Comparison of ENCODE assay signal across 22 cellular contexts in the genomic region with DNA sequence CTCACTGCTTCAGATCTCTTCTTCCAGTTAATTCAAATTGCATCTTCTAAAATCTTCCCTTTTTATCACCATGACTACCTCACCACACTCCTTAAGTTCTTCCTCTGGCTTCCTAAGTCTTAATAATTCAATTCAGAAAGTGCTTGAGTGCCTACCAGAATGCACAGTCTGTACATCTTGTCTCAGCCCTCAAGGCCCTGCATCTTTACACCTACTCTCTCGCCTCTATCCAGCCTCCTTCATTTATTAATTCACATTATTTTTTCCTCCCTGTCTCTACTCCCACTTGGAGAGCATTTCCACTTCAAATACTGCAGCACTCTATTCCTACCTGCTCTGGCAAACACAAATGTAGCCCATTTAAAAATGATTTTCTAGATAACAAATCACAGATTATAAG.
DNase-seq lines count a peak whose midpoint lies in the region; ATAC-seq and TF ChIP-seq lines count a peak whose summit lies in the region.
"Had no signal": no experiment of that assay in that cellular context is flagged by ENCODE, and none has a peak within 500 bp of the region (broad histone marks: within the 10 kb centered on the region; RNA-seq: fewer than 3 reads in every experiment).

No MANE protein-coding gene starts in this region.

- no peaks in the 10 kb centered on the region; the same call in 1 of the 2 replicates for H3K9me3 ChIP-seq in Karpas-422 (ENCODE audit: low read length)
- no peaks in the 10 kb centered on the region for H3K9me3 ChIP-seq in SU-DHL-6 (ENCODE audit: insufficient read depth, low read length)
- H3K9me3 ChIP-seq: BE2C, BLaER1 had no signal

- H3K9me2 ChIP-seq in Karpas-422 (replicated peaks; ENCODE audit: insufficient read depth, low read length), result no peaks in the 10 kb centered on the region
- no peaks in the 10 kb centered on the region for H3K9me2 ChIP-seq in SU-DHL-6 (replicated peaks; ENCODE audit: insufficient read depth, low read length)

- H3K27ac Mint-ChIP-seq in activated CD8-positive, alpha-beta memory T cell treated with anti-CD3 and anti-CD28 coated beads, Interleukin-2, amount 10 ng/mL, durations not matched to agents 7 days and 5 days, result no peak overlapping the region
- H3K27ac Mint-ChIP-seq in osteocyte (ENCODE audit: unreplicated experiment), result no peak overlapping the region
- H3K27ac Mint-ChIP-seq: CD14-positive monocyte; CD4-positive, alpha-beta memory T cell; CD4-positive, CD25-positive, alpha-beta regulatory T cell; CD8-positive, alpha-beta memory T cell had no signal

- H3K36me3 ChIP-seq in Karpas-422 (ENCODE audit: insufficient read depth, low read length) (peaks cover 7% of the 10 kb centered on the region; the same call in 1 of the 2 replicates), SU-DHL-6 (ENCODE audit: low read length) (no peaks in the 10 kb centered on the region)
- H3K36me3 ChIP-seq: BE2C, BLaER1 had no signal

- peaks cover 94% of the 10 kb centered on the region for H3K79me2 ChIP-seq in Karpas-422 (ENCODE audit: low read length)
- peaks cover 40% of the 10 kb centered on the region for H3K79me2 ChIP-seq in SU-DHL-6 (ENCODE audit: insufficient read depth, low read length)

- H3K9ac ChIP-seq in Karpas-422 (ENCODE audit: low read length) (peak overlapping the region; percentile 81), SU-DHL-6 (ENCODE audit: low read length) (peak overlapping the region; percentile 35; the same call in 1 of the 2 replicates)
- H3K9ac ChIP-seq: BLaER1 had no signal

- CTCF ChIA-PET in activated CD8-positive, alpha-beta memory T cell treated with anti-CD3 and anti-CD28 coated beads, Interleukin-2, amount 10 ng/mL, durations not matched to agents 7 days and 5 days (lab: Charles Lee), result no interaction called here

- H3K27me3 Mint-ChIP-seq in activated CD8-positive, alpha-beta memory T cell treated with anti-CD3 and anti-CD28 coated beads, Interleukin-2, amount 10 ng/mL, durations not matched to agents 7 days and 5 days, result no peaks in the 10 kb centered on the region
- no peaks in the 10 kb centered on the region for H3K27me3 Mint-ChIP-seq in osteocyte (ENCODE audit: unreplicated experiment)
- H3K27me3 Mint-ChIP-seq: CD4-positive, alpha-beta memory T cell; CD4-positive, CD25-positive, alpha-beta regulatory T cell had no signal

- no peak overlapping the region for H3K4me3 Mint-ChIP-seq in activated CD8-positive, alpha-beta memory T cell treated with anti-CD3 and anti-CD28 coated beads, Interleukin-2, amount 10 ng/mL, durations not matched to agents 7 days and 5 days
- no peak overlapping the region for H3K4me3 Mint-ChIP-seq in osteocyte (ENCODE audit: unreplicated experiment)
- H3K4me3 Mint-ChIP-seq: CD14-positive monocyte; CD4-positive, alpha-beta memory T cell; CD4-positive, CD25-positive, alpha-beta regulatory T cell; CD8-positive, alpha-beta memory T cell had no signal

- H3K36me3 Mint-ChIP-seq in activated CD8-positive, alpha-beta memory T cell treated with anti-CD3 and anti-CD28 coated beads, Interleukin-2, amount 10 ng/mL, durations not matched to agents 7 days and 5 days, result no peaks in the 10 kb centered on the region
- peaks cover 3% of the 10 kb centered on the region for H3K36me3 Mint-ChIP-seq in osteocyte (ENCODE audit: unreplicated experiment)
- H3K36me3 Mint-ChIP-seq: CD14-positive monocyte; CD4-positive, alpha-beta memory T cell; CD4-positive, CD25-positive, alpha-beta regulatory T cell; CD8-positive, alpha-beta memory T cell had no signal

- no peaks in the 10 kb centered on the region for H3K27me3 ChIP-seq in Karpas-422 (ENCODE audit: low read length)
- H3K27me3 ChIP-seq in SU-DHL-6 (ENCODE audit: low read length), result no peaks in the 10 kb centered on the region
- H3K27me3 ChIP-seq: BE2C, BLaER1 had no signal

- H2AFZ ChIP-seq in Karpas-422 (ENCODE audit: low read length) (no peak overlapping the region), SU-DHL-6 (ENCODE audit: low read depth, low read length, severe bottlenecking) (no peak overlapping the region)

- no peaks in the 10 kb centered on the region for H3K9me3 Mint-ChIP-seq in activated CD8-positive, alpha-beta memory T cell treated with anti-CD3 and anti-CD28 coated beads, Interleukin-2, amount 10 ng/mL, durations not matched to agents 7 days and 5 days (ENCODE audit: low read depth)
- H3K9me3 Mint-ChIP-seq in osteocyte (ENCODE audit: unreplicated experiment), result no peaks in the 10 kb centered on the region

- H3K4me1 ChIP-seq in Karpas-422 (ENCODE audit: low read length), result peaks cover 87% of the 10 kb centered on the region
- H3K4me1 ChIP-seq: BE2C, BLaER1 had no signal

- H3K27ac ChIP-seq in Karpas-422 (ENCODE audit: low read length) (peak overlapping the region; percentile 93), SU-DHL-6 (ENCODE audit: low read depth, low read length) (peak overlapping the region; percentile 91)
- H3K27ac ChIP-seq: BLaER1 had no signal

- DNase-seq in Karpas-422 (peak; percentile 68), putamen (ENCODE audit: low spot score) (peak; percentile 30), NCI-H128 (lab: John Stamatoyannopoulos, UW; ENCODE audit: unreplicated experiment) (no peak), osteocyte (ENCODE audit: extremely low spot score, unreplicated experiment) (no peak)
- DNase-seq in activated CD8-positive, alpha-beta memory T cell treated with anti-CD3 and anti-CD28 coated beads, Interleukin-2, amount 10 ng/mL, durations not matched to agents 7 days and 5 days, result no peak
- DNase-seq: 8988T; ACHN; BE2C; C1 segment of cervical spinal cord; CD4-positive, alpha-beta memory T cell; CD4-positive, CD25-positive, alpha-beta regulatory T cell; CD8-positive, alpha-beta memory T cell; COR-L47; DMS 273 treated with DMSO at 0.1 percent for 48 hours; DMS153; DMS53; DMS79; DND-41; GF-D8 had no signal

- no peaks in the 10 kb centered on the region for H3K4me1 Mint-ChIP-seq in activated CD8-positive, alpha-beta memory T cell treated with anti-CD3 and anti-CD28 coated beads, Interleukin-2, amount 10 ng/mL, durations not matched to agents 7 days and 5 days
- peaks cover 4% of the 10 kb centered on the region for H3K4me1 Mint-ChIP-seq in osteocyte (ENCODE audit: unreplicated experiment)
- H3K4me1 Mint-ChIP-seq: CD14-positive monocyte; CD4-positive, alpha-beta memory T cell; CD4-positive, CD25-positive, alpha-beta regulatory T cell; CD8-positive, alpha-beta memory T cell had no signal

- TF ChIP-seq CTCF in SU-DHL-6 (IDR thresholded peaks at IDR 0.05; ENCODE audit: insufficient read depth, low read length, poor library complexity, severe bottlenecking), result no peak
- TF ChIP-seq CTCF in osteocyte (IDR thresholded peaks at IDR 0.05), result no peak

- H4K20me1 ChIP-seq in Karpas-422 (ENCODE audit: insufficient read depth, low read depth, low read length) (no peaks in the 10 kb centered on the region), SU-DHL-6 (ENCODE audit: low read depth, low read length) (no peaks in the 10 kb centered on the region)
- H4K20me1 ChIP-seq: BLaER1 had no signal

- ATAC-seq in activated CD8-positive, alpha-beta memory T cell treated with anti-CD3 and anti-CD28 coated beads, Interleukin-2, amount 10 ng/mL, durations not matched to agents 7 days and 5 days, result no peak

- H3K4me2 ChIP-seq in Karpas-422 (ENCODE audit: low read depth, low read length, poor library complexity, severe bottlenecking) (peak overlapping the region; percentile 84), SU-DHL-6 (ENCODE audit: low read depth, low read length, poor library complexity, severe bottlenecking) (peak overlapping the region; percentile 85)
- H3K4me2 ChIP-seq: BLaER1 had no signal

- H3F3A ChIP-seq in SU-DHL-6 (ENCODE audit: insufficient read depth), result peaks cover 24% of the 10 kb centered on the region; the same call in 1 of the 2 replicates

- H3K4me3 ChIP-seq in Karpas-422 (ENCODE audit: low read length) (peak overlapping the region; percentile 66), SU-DHL-6 (ENCODE audit: insufficient read depth, low read length, poor library complexity, severe bottlenecking) (no peak overlapping the region)
- H3K4me3 ChIP-seq: BLaER1 had no signal

Comparison
In these comparisons a context has a peak if more than half of its experiments do, and no peak if none do; other contexts are left out.
1. DNase-seq: peak in Karpas-422 (single experiment) and putamen (single experiment); none in activated CD8-positive, alpha-beta memory T cell treated with anti-CD3 and anti-CD28 coated beads, Interleukin-2, amount 10 ng/mL, durations not matched to agents 7 days and 5 days (single experiment), NCI-H128 (single experiment) and osteocyte (single experiment).